In genomic region chr1:166855558-166855957, GRCh38 we compare ENCODE assay signal across 4 cellular contexts.
TF ChIP-seq lines count a peak whose summit lies in the region.

No MANE protein-coding gene starts in this region.

TF ChIP-seq in SK-N-SH treated with all-trans-retinoic acid at 6 μM for 48 hours, 23 proteins besides CTCF, POLR2A, EP300 and RAD21 (continues in another document):
- no peak for TF ChIP-seq CSDC2 (CRISPR knock-in tag; IDR thresholded peaks at IDR 0.05)
- no peak for TF ChIP-seq ZFP30 (CRISPR knock-in tag; IDR thresholded peaks at IDR 0.05)
- TF ChIP-seq CSRNP3 (CRISPR knock-in tag; IDR thresholded peaks at IDR 0.05), result no peak
- no peak for TF ChIP-seq ZNF565 (CRISPR knock-in tag; conservative IDR thresholded peaks at IDR 0.05; ENCODE audit: low read depth)
- TF ChIP-seq ZFP3 (CRISPR knock-in tag; IDR thresholded peaks at IDR 0.05), result no peak
- TF ChIP-seq ZC3H10 (CRISPR knock-in tag; IDR thresholded peaks at IDR 0.05), result no peak
- TF ChIP-seq BACH2 (CRISPR knock-in tag; IDR thresholded peaks at IDR 0.05; ENCODE audit: borderline replicate concordance), result no peak
- TF ChIP-seq ISL1 (CRISPR knock-in tag; IDR thresholded peaks at IDR 0.05), result no peak
- TF ChIP-seq ZNF70 (CRISPR knock-in tag; IDR thresholded peaks at IDR 0.05), result no peak
- no peak for TF ChIP-seq CREB5 (CRISPR knock-in tag; IDR thresholded peaks at IDR 0.05; ENCODE audit: low read depth)
- TF ChIP-seq TOX (CRISPR knock-in tag; IDR thresholded peaks at IDR 0.05; ENCODE audit: borderline replicate concordance), result no peak
- no peak for TF ChIP-seq PPARA (CRISPR knock-in tag; IDR thresholded peaks at IDR 0.05; ENCODE audit: borderline replicate concordance)
- no peak for TF ChIP-seq OSR1 (CRISPR knock-in tag; IDR thresholded peaks at IDR 0.05)
- no peak for TF ChIP-seq TCF4 (CRISPR knock-in tag; IDR thresholded peaks at IDR 0.05; ENCODE audit: borderline replicate concordance)

TF ChIP-seq in SK-N-SH, 30 proteins besides CTCF, POLR2A, EP300 and RAD21:
- TF ChIP-seq FOSL2 (IDR thresholded peaks at IDR 0.05; ENCODE audit: borderline replicate concordance, low read depth) (no peak), MXI1 (IDR thresholded peaks at IDR 0.05; ENCODE audit: low read depth, low read length) (no peak), TAF1 (IDR thresholded peaks at IDR 0.05; ENCODE audit: borderline replicate concordance, low read depth, low read length) (no peak), TEAD4 (IDR thresholded peaks at IDR 0.05; ENCODE audit: borderline replicate concordance, insufficient read depth) (no peak), FOXM1 (IDR thresholded peaks at IDR 0.05; ENCODE audit: low read depth) (no peak), NRF1 (IDR thresholded peaks at IDR 0.05; ENCODE audit: low read depth, low read length) (no peak), SIN3A (IDR thresholded peaks at IDR 0.05; ENCODE audit: borderline replicate concordance, low read depth, low read length) (no peak), REST (IDR thresholded peaks at IDR 0.05; ENCODE audit: low read depth, low read length) (no peak), TCF12 (IDR thresholded peaks at IDR 0.05) (no peak), RXRA (IDR thresholded peaks at IDR 0.05; ENCODE audit: borderline replicate concordance, low read depth) (no peak), POLR2AphosphoS5 (IDR thresholded peaks at IDR 0.05; ENCODE audit: low read depth, low read length) (no peak), RCOR1 (IDR thresholded peaks at IDR 0.05; ENCODE audit: low read length) (no peak), GABPA (IDR thresholded peaks at IDR 0.05; ENCODE audit: low read depth) (no peak), MEF2A (IDR thresholded peaks at IDR 0.05; ENCODE audit: borderline replicate concordance, low read depth) (no peak), CHD2 (IDR thresholded peaks at IDR 0.05; ENCODE audit: low read length, partially characterized antibody) (no peak), RFX5 (IDR thresholded peaks at IDR 0.05; ENCODE audit: low read length) (no peak), GATA2 (CRISPR knock-in tag; IDR thresholded peaks at IDR 0.05) (no peak)

TF ChIP-seq in HepG2, 621 proteins besides CTCF, POLR2A, EP300 and RAD21:
- peak; percentile 76 for TF ChIP-seq RBM22 (optimal IDR thresholded peaks at IDR 0.05; ENCODE audit: low read length)
- TF ChIP-seq POLR2AphosphoS5 (IDR thresholded peaks at IDR 0.05; ENCODE audit: low read depth, low read length), result peak; percentile 19; the same call in 1 of the 2 replicates
- TF ChIP-seq ATF5 (CRISPR knock-in tag; IDR thresholded peaks at IDR 0.05; ENCODE audit: low read depth), result no peak

TF ChIP-seq in WTC11, 78 proteins besides CTCF, POLR2A, EP300 and RAD21:
- TF ChIP-seq NFE2L1 (CRISPR knock-in tag; IDR thresholded peaks at IDR 0.05) (no peak), ESRRA (CRISPR knock-in tag; IDR thresholded peaks at IDR 0.05; ENCODE audit: borderline replicate concordance) (no peak), FOXP1 (CRISPR knock-in tag; IDR thresholded peaks at IDR 0.05; ENCODE audit: borderline replicate concordance) (no peak), TEAD1 (CRISPR knock-in tag; IDR thresholded peaks at IDR 0.05) (no peak), CREB1 (CRISPR knock-in tag; IDR thresholded peaks at IDR 0.05) (no peak), ZNF121 (CRISPR knock-in tag; IDR thresholded peaks at IDR 0.05) (no peak), PRRX2 (CRISPR knock-in tag; IDR thresholded peaks at IDR 0.05) (0 out of 2 replicates have a peak, but pooled peaks have one; percentile 71), ZBTB43 (CRISPR knock-in tag; IDR thresholded peaks at IDR 0.05) (no peak), ZNF416 (CRISPR knock-in tag; IDR thresholded peaks at IDR 0.05) (no peak), ZNF671 (CRISPR knock-in tag; IDR thresholded peaks at IDR 0.05) (0 out of 2 replicates have a peak, but pooled peaks have one; percentile 25), NFATC4 (CRISPR knock-in tag; IDR thresholded peaks at IDR 0.05) (no peak), ERG (CRISPR knock-in tag; IDR thresholded peaks at IDR 0.05) (0 out of 2 replicates have a peak, but pooled peaks have one; percentile 54)
TF ChIP-seq in WTC11: peak in this region for 3.
